In genomic region chr12:68450947-68451260, GRCh38 we compare ENCODE assay signal across 8 cellular contexts.
DNase-seq lines count a peak whose midpoint lies in the region; ATAC-seq and TF ChIP-seq lines count a peak whose summit lies in the region.

No MANE protein-coding gene starts in this region.

- WGBS in urinary bladder: 40% methylated on average over 3 of the region's 3 CpGs

- H3K27ac ChIP-seq in lower lobe of right lung: peak overlapping the region; percentile 44
- H3K27ac ChIP-seq in urinary bladder (ENCODE audit: low read depth): peak overlapping the region; percentile 66

- peak overlapping the region; percentile 90 for H3K27ac Mint-ChIP-seq in activated CD8-positive, alpha-beta T cell treated with anti-CD3 and anti-CD28 coated beads for 36 hours

- CTCF ChIA-PET in activated CD8-positive, alpha-beta T cell treated with anti-CD3 and anti-CD28 coated beads for 36 hours (lab: Charles Lee): interaction anchor here (0.6 to 3.0 kb wide), 4 partner anchors 16 to 94 kb away, joined by 3 to 7 read pairs (median 3); no protein-coding TSS in a partner anchor

- H3K36me3 ChIP-seq in lower lobe of right lung (no peaks in the 10 kb centered on the region), urinary bladder (ENCODE audit: insufficient read depth) (no peaks in the 10 kb centered on the region)

- H3K4me3 ChIP-seq in lower lobe of right lung (no peak overlapping the region), urinary bladder (ENCODE audit: low read depth, low read length) (no peak overlapping the region)

- ATAC-seq in activated CD8-positive, alpha-beta T cell treated with anti-CD3 and anti-CD28 coated beads for 36 hours: peak; percentile 74
- no peak for ATAC-seq in lower lobe of right lung
- ATAC-seq in HG02885 (IDR thresholded peaks at IDR 0.05; ENCODE audit: poor library complexity, unreplicated experiment): no peak

- intact Hi-C loops in activated CD8-positive, alpha-beta T cell treated with anti-CD3 and anti-CD28 coated beads for 36 hours (cut with micrococcal nuclease): loop anchor here (1.0 to 5.0 kb wide), 3 partner anchors 30 to 161 kb away; partner anchors contain the start of gene RAP1B
- intact Hi-C loops in lower lobe of right lung (cut with DNase I): no loop called here

- H3K4me3 Mint-ChIP-seq in activated CD8-positive, alpha-beta T cell treated with anti-CD3 and anti-CD28 coated beads for 36 hours: peak overlapping the region; percentile 54

- POLR2A ChIA-PET in activated CD8-positive, alpha-beta T cell treated with anti-CD3 and anti-CD28 coated beads for 36 hours (lab: Charles Lee): interaction anchor here (0.9 to 3.7 kb wide), 2 partner anchors 77 to 170 kb away, joined by 3 to 10 read pairs; no protein-coding TSS in a partner anchor

- peaks cover 86% of the 10 kb centered on the region for H3K4me1 Mint-ChIP-seq in activated CD8-positive, alpha-beta T cell treated with anti-CD3 and anti-CD28 coated beads for 36 hours (ENCODE audit: low read depth)

- H3K9me3 Mint-ChIP-seq in activated CD8-positive, alpha-beta T cell treated with anti-CD3 and anti-CD28 coated beads for 36 hours: no peaks in the 10 kb centered on the region

- TF ChIP-seq CTCF in activated CD8-positive, alpha-beta T cell treated with anti-CD3 and anti-CD28 coated beads for 36 hours (IDR thresholded peaks at IDR 0.05): no peak
- no peak for TF ChIP-seq CTCF in lower lobe of right lung (IDR thresholded peaks at IDR 0.05)

- no peaks in the 10 kb centered on the region for H3K36me3 Mint-ChIP-seq in activated CD8-positive, alpha-beta T cell treated with anti-CD3 and anti-CD28 coated beads for 36 hours (ENCODE audit: low read depth)

- H3K9me3 ChIP-seq in lower lobe of right lung: no peaks in the 10 kb centered on the region

- DNase-seq in stimulated activated CD4-positive, alpha-beta T cell treated with anti-CD3 and anti-CD28 coated beads, Interleukin-15, amount 100 ng/mL, for 24 hours: peak; percentile 31
- no peak for DNase-seq in stimulated activated CD4-positive, alpha-beta T cell treated with anti-CD3 and anti-CD28 coated beads, Interleukin-4, amount 100 ng/mL, for 1 hour
- DNase-seq in activated CD8-positive, alpha-beta T cell treated with anti-CD3 and anti-CD28 coated beads for 36 hours: peak; percentile 52
- DNase-seq in lower lobe of right lung (no peak), NCI-H2081 (lab: John Stamatoyannopoulos, UW) (no peak), kidney tubule cell (ENCODE audit: low spot score) (no peak)

- H3K4me1 ChIP-seq in lower lobe of right lung (peaks cover 69% of the 10 kb centered on the region), urinary bladder (ENCODE audit: insufficient read depth) (peaks cover 2% of the 10 kb centered on the region)

- H3K27me3 ChIP-seq in lower lobe of right lung (ENCODE audit: low read depth): no peaks in the 10 kb centered on the region

- H3K27me3 Mint-ChIP-seq in activated CD8-positive, alpha-beta T cell treated with anti-CD3 and anti-CD28 coated beads for 36 hours: no peaks in the 10 kb centered on the region

Comparison
In these comparisons a context has a peak if more than half of its experiments do, and no peak if none do; other contexts are left out.
1. DNase-seq: peak in stimulated activated CD4-positive, alpha-beta T cell treated with anti-CD3 and anti-CD28 coated beads, Interleukin-15, amount 100 ng/mL, for 24 hours (single experiment) and activated CD8-positive, alpha-beta T cell treated with anti-CD3 and anti-CD28 coated beads for 36 hours (single experiment); none in stimulated activated CD4-positive, alpha-beta T cell treated with anti-CD3 and anti-CD28 coated beads, Interleukin-4, amount 100 ng/mL, for 1 hour (single experiment), lower lobe of right lung (single experiment), NCI-H2081 (0 of 2) and kidney tubule cell (single experiment).